ENCODE assay signal across 8 cellular contexts in genomic region chr6:140744648-140745320, GRCh38.
DNase-seq lines count a peak whose midpoint lies in the region; ATAC-seq, FAIRE-seq and TF ChIP-seq lines count a peak whose summit lies in the region.

No MANE protein-coding gene starts in this region.

- TF ChIP-seq EP300 in GM12878 (IDR thresholded peaks at IDR 0.05; ENCODE audit: borderline replicate concordance in 1 of 2, control insufficient read depth in 1 of 2, low read depth in 2 of 2, low read length in 2 of 2), result no peak

- RAD21 ChIA-PET in GM12878 (lab: Charles Lee; ENCODE audit: unreplicated experiment), result interaction anchor here (0.6 kb wide), 1 partner anchor 694 kb away, joined by 3 read pairs; no protein-coding TSS in a partner anchor

- CTCF ChIA-PET in GM12878 (lab: Yijun Ruan, JAX), result no interaction called here

- no peaks in the 10 kb centered on the region for H3K79me2 ChIP-seq in GM12878 (ENCODE audit: control insufficient read depth, insufficient read depth, low read length)

- ATAC-seq in GM19397 (IDR thresholded peaks at IDR 0.05; ENCODE audit: unreplicated experiment), result peak; percentile 70
- peak; percentile 65 for ATAC-seq in HG03354 (IDR thresholded peaks at IDR 0.05; ENCODE audit: poor library complexity, severe bottlenecking, unreplicated experiment)
- peak; percentile 59 for ATAC-seq in GM12878
- no peak for ATAC-seq in HG03571 (IDR thresholded peaks at IDR 0.05; ENCODE audit: unreplicated experiment)

- no peak overlapping the region for H3K9ac ChIP-seq in GM12878 (ENCODE audit: control insufficient read depth, insufficient read depth, low read length)

- no peaks in the 10 kb centered on the region for H3K27me3 ChIP-seq in GM12878 (replicated peaks in 1 of 2; ENCODE audit: control insufficient read depth in 2 of 2, insufficient read depth in 2 of 2, low read length in 1 of 2)

- DNase-seq in AG08395 (ENCODE audit: low spot score), result peak; percentile 46
- no peak for DNase-seq in GM12878 (ENCODE audit: low read depth, low spot score)
- no peak for DNase-seq in GM19239 (ENCODE audit: insufficient read length, low spot score)
- no peak for DNase-seq in C1 segment of cervical spinal cord (lab: John Stamatoyannopoulos, UW)
- DNase-seq in SW480 (ENCODE audit: low spot score), result no peak

- in situ Hi-C loops in GM12878 (cut with MboI), result no loop called here

- POLR2A ChIA-PET in GM12878 (lab: Charles Lee), result no interaction called here

- H3K27ac ChIP-seq in GM12878 (ENCODE audit: control insufficient read depth, insufficient read depth), result no peak overlapping the region

- no peaks in the 10 kb centered on the region for H3K36me3 ChIP-seq in GM12878 (ENCODE audit: control insufficient read depth in 2 of 2, insufficient read depth in 2 of 2, low read length in 1 of 2)

- no peak for TF ChIP-seq RAD21 in GM12878 (IDR thresholded peaks at IDR 0.05; ENCODE audit: insufficient read depth, low read depth, low read length)

- TF ChIP-seq CTCF in GM12878 (IDR thresholded peaks at IDR 0.05 in 2 of 3, conservative IDR thresholded peaks at IDR 0.05 in 1 of 3; ENCODE audit: control insufficient read depth in 2 of 3, extremely low read depth in 1 of 3, insufficient read depth in 1 of 3, low read depth in 3 of 3, low read length in 3 of 3), result no peak

- no peak for TF ChIP-seq POLR2A in GM12878 (IDR thresholded peaks at IDR 0.05; ENCODE audit: low read depth, low read length)

- intact Hi-C loops in GM12878 (cut with micrococcal nuclease; ENCODE audit: unreplicated experiment), result no loop called here

- H2AFZ ChIP-seq in GM12878 (ENCODE audit: control insufficient read depth, low read depth, low read length), result no peak overlapping the region

- H3K4me1 ChIP-seq in GM12878 (ENCODE audit: control insufficient read depth, insufficient read depth, low read length), result no peaks in the 10 kb centered on the region

- H3K4me2 ChIP-seq in GM12878 (ENCODE audit: control insufficient read depth, insufficient read depth), result no peak overlapping the region

- no TSS peak for BruUV-seq in GM12878 (replicated peaks; lab: Mats Ljungman, UMichigan)

- no peaks in the 10 kb centered on the region for H4K20me1 ChIP-seq in GM12878 (ENCODE audit: control insufficient read depth, insufficient read depth)

- SMC1A ChIA-PET in GM12878 (lab: Charles Lee; ENCODE audit: uncharacterized antibody, unreplicated experiment), result no interaction called here

- H3K4me3 ChIP-seq in GM12878, result no peak overlapping the region

- no peaks in the 10 kb centered on the region; the same call in 2 of the 3 replicates for H3K9me3 ChIP-seq in GM12878 (replicated peaks; ENCODE audit: control insufficient read depth, insufficient read depth, low read length)

- FAIRE-seq in GM12878 (lab: Jason Lieb, UNC) (no peak), GM19239 (lab: Jason Lieb, UNC) (no peak)

- 3% methylated on average over 2 of the region's 2 CpGs for WGBS in GM12878 (ENCODE audit: insufficient coverage, insufficient replicate concordance, low lambda C conversion rate, missing lambda C conversion rate)

TF ChIP-seq in GM12878, 131 proteins besides CTCF, POLR2A, EP300 and RAD21:
- TF ChIP-seq IRF4 (IDR thresholded peaks at IDR 0.05; ENCODE audit: low read depth, low read length), result 0 out of 2 replicates have a peak, but pooled peaks have one; percentile 41
- peak; percentile 11; the same call in 1 of the 2 replicates for TF ChIP-seq RUNX3 (IDR thresholded peaks at IDR 0.05; ENCODE audit: low read length)
- no peak for TF ChIP-seq HDAC2 (IDR thresholded peaks at IDR 0.05)
- peak; percentile 71 for TF ChIP-seq JUNB (IDR thresholded peaks at IDR 0.05)
- no peak for TF ChIP-seq BCL3 (IDR thresholded peaks at IDR 0.05; ENCODE audit: borderline replicate concordance, insufficient read depth, low read depth, low read length, poor library complexity, severe bottlenecking)
- peak; percentile 96 for TF ChIP-seq BACH1 (IDR thresholded peaks at IDR 0.05; ENCODE audit: borderline replicate concordance)
- TF ChIP-seq NRF1 (conservative IDR thresholded peaks at IDR 0.05; ENCODE audit: low read depth, low read length), result no peak
